Comparison of ENCODE assay signal across 9 cellular contexts in the genomic region with DNA sequence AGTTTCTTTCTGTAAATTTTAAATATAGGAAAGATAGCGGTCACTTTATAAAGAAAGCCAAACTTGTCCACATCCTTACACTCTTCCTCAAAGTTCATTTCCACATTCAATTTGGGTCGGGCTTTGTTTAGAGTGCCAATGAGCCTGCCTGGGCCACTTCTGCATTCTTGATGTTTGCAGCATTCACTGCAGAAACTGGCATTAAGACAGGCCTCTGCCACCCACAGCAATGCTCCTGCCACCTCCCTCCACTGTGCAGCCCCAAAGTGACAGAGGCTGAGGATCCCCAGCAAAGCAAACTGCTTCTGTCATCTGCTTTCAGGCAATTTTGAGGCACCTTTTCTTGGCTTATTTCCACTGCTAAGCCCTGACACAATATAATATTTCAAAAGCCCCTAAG.
A peak's percentile ranks its signal among the peaks of the same experiment; 100 is the strongest.
DNase-seq lines count a peak whose midpoint lies in the region; ATAC-seq and TF ChIP-seq lines count a peak whose summit lies in the region.
"Had no signal": no experiment of that assay in that cellular context is flagged by ENCODE, and none has a peak within 500 bp of the region (broad histone marks: within the 10 kb centered on the region; RNA-seq: fewer than 3 reads in every experiment).

No MANE protein-coding gene starts in this region.

- no peaks in the 10 kb centered on the region for H3K9me3 ChIP-seq in trophoblast cell (ENCODE audit: insufficient read depth, low read depth, low read length)

- no peak for TF ChIP-seq CTCF in HL-60 (IDR thresholded peaks at IDR 0.05; ENCODE audit: insufficient read depth, low read length)

- H4K91ac ChIP-seq in trophoblast cell (ENCODE audit: low read depth, low read length), result no peak overlapping the region

- no peak overlapping the region for H3K4me2 ChIP-seq in trophoblast cell (ENCODE audit: low read length)

- H3K4me1 Mint-ChIP-seq in activated naive CD4-positive, alpha-beta T cell treated with anti-CD3 and anti-CD28 coated beads, Interleukin-2, amount 10 ng/mL, durations not matched to agents 7 days and 5 days, result peaks cover 37% of the 10 kb centered on the region
- peaks cover 59% of the 10 kb centered on the region for H3K4me1 Mint-ChIP-seq in stimulated activated effector memory CD8-positive, alpha-beta T cell treated with anti-CD3 and anti-CD28 coated beads, Interleukin-12 subunit alpha, Interleukin-12 subunit beta, amount 100 ng/mL, for 72 hours

- no peak overlapping the region for H4K8ac ChIP-seq in trophoblast cell (ENCODE audit: low read depth, low read length)

- peaks cover 20% of the 10 kb centered on the region for H3K79me1 ChIP-seq in trophoblast cell (ENCODE audit: low read length)

- CTCF ChIA-PET in activated naive CD4-positive, alpha-beta T cell treated with anti-CD3 and anti-CD28 coated beads, Interleukin-2, amount 10 ng/mL, durations not matched to agents 7 days and 5 days (lab: Charles Lee), result interaction anchor here (0.9 to 3.0 kb wide), 8 partner anchors 11 to 223 kb away, joined by 3 to 18 read pairs (median 4); no protein-coding TSS in a partner anchor

- H3K18ac ChIP-seq in trophoblast cell (ENCODE audit: low read length), result no peak overlapping the region

- H2BK5ac ChIP-seq in trophoblast cell (ENCODE audit: low read depth, low read length, poor library complexity), result no peak overlapping the region

- H2AFZ ChIP-seq in trophoblast cell (ENCODE audit: insufficient read depth, low read length, poor library complexity), result no peak overlapping the region

- WGBS in trophoblast cell (ENCODE audit: extremely low coverage, insufficient coverage, insufficient read length), result no CpG with 5 or more reads among the region's 2 CpGs

- H3K36me3 ChIP-seq in trophoblast cell (ENCODE audit: control insufficient read depth in 1 of 2, insufficient read depth in 2 of 2, low read length in 2 of 2), result no peaks in the 10 kb centered on the region

- peak; percentile 16 to 28 for DNase-seq in activated CD4-positive, alpha-beta T cell treated with anti-CD3 and anti-CD28 coated beads for 4 hours
- no peak for DNase-seq in activated CD4-positive, alpha-beta T cell treated with anti-CD3 and anti-CD28 coated beads for 1 hour
- DNase-seq in HL-60 (ENCODE audit: low read depth in 1 of 2, low spot score in 1 of 2), result peak; percentile 62 to 88
- DNase-seq in activated naive CD4-positive, alpha-beta T cell treated with anti-CD3 and anti-CD28 coated beads, Interleukin-2, amount 10 ng/mL, durations not matched to agents 7 days and 5 days, result peak; percentile 28
- DNase-seq in stimulated activated effector memory CD8-positive, alpha-beta T cell treated with anti-CD3 and anti-CD28 coated beads, Interleukin-12 subunit alpha, Interleukin-12 subunit beta, amount 100 ng/mL, for 72 hours (ENCODE audit: low spot score in 2 of 2), result no peak
- DNase-seq in trophoblast cell, result no peak
- DNase-seq in DMS114 treated with DMSO at 0.1 percent for 48 hours (lab: John Stamatoyannopoulos, UW; ENCODE audit: unreplicated experiment), result no peak
- no peak for DNase-seq in NCI-H2196 treated with DMSO at 0.1 percent for 48 hours (lab: John Stamatoyannopoulos, UW; ENCODE audit: unreplicated experiment)
- DNase-seq: nephron progenitor cell had no signal

- no peaks in the 10 kb centered on the region for H3K36me3 Mint-ChIP-seq in activated naive CD4-positive, alpha-beta T cell treated with anti-CD3 and anti-CD28 coated beads, Interleukin-2, amount 10 ng/mL, durations not matched to agents 7 days and 5 days
- peaks cover 10% of the 10 kb centered on the region for H3K36me3 Mint-ChIP-seq in stimulated activated effector memory CD8-positive, alpha-beta T cell treated with anti-CD3 and anti-CD28 coated beads, Interleukin-12 subunit alpha, Interleukin-12 subunit beta, amount 100 ng/mL, for 72 hours

- H3K4ac ChIP-seq in trophoblast cell (ENCODE audit: low read depth, low read length), result no peak overlapping the region

- H3K9ac ChIP-seq in trophoblast cell (ENCODE audit: low read length), result no peak overlapping the region

- H3K4me1 ChIP-seq in trophoblast cell (ENCODE audit: control insufficient read depth in 1 of 2, insufficient read depth in 2 of 2, low read length in 2 of 2), result peaks cover 18 to 24% of the 10 kb centered on the region in 2 experiments

- peak; percentile 69 for ATAC-seq in stimulated activated effector memory CD8-positive, alpha-beta T cell treated with anti-CD3 and anti-CD28 coated beads, Interleukin-12 subunit alpha, Interleukin-12 subunit beta, amount 100 ng/mL, for 72 hours

- H3K4me3 ChIP-seq in HL-60 (replicated peaks; ENCODE audit: insufficient read depth, low read length) (no peak overlapping the region), trophoblast cell (ENCODE audit: low read depth, low read length) (no peak overlapping the region)

- H3K14ac ChIP-seq in trophoblast cell (ENCODE audit: low read length), result no peak overlapping the region

- H3K4me3 Mint-ChIP-seq in activated naive CD4-positive, alpha-beta T cell treated with anti-CD3 and anti-CD28 coated beads, Interleukin-2, amount 10 ng/mL, durations not matched to agents 7 days and 5 days, result no peak overlapping the region
- H3K4me3 Mint-ChIP-seq in stimulated activated effector memory CD8-positive, alpha-beta T cell treated with anti-CD3 and anti-CD28 coated beads, Interleukin-12 subunit alpha, Interleukin-12 subunit beta, amount 100 ng/mL, for 72 hours, result peak overlapping the region; percentile 61
- H3K4me3 Mint-ChIP-seq: nephron progenitor cell had no signal

- H3K27ac ChIP-seq in HL-60 (replicated peaks) (peak overlapping the region; percentile 80), trophoblast cell (ENCODE audit: low read depth, low read length) (no peak overlapping the region)

- H3K27me3 Mint-ChIP-seq in activated naive CD4-positive, alpha-beta T cell treated with anti-CD3 and anti-CD28 coated beads, Interleukin-2, amount 10 ng/mL, durations not matched to agents 7 days and 5 days, result no peaks in the 10 kb centered on the region

- H3K27me3 ChIP-seq in HL-60 (ENCODE audit: insufficient read depth, poor library complexity, severe bottlenecking) (no peaks in the 10 kb centered on the region), trophoblast cell (ENCODE audit: insufficient read depth, low read length) (no peaks in the 10 kb centered on the region)

- peaks cover 7% of the 10 kb centered on the region for H3K79me2 ChIP-seq in trophoblast cell (ENCODE audit: control insufficient read depth, insufficient read depth, low read length, poor library complexity)

- no peak overlapping the region for H2BK120ac ChIP-seq in trophoblast cell (ENCODE audit: insufficient read depth, low read length, poor library complexity)

- no peak overlapping the region for H3K23ac ChIP-seq in trophoblast cell (ENCODE audit: low read length)

- no peak overlapping the region for H4K12ac ChIP-seq in trophoblast cell (ENCODE audit: low read depth, low read length)

- H2AK5ac ChIP-seq in trophoblast cell (ENCODE audit: low read length), result no peak overlapping the region

- no peak overlapping the region for H2BK12ac ChIP-seq in trophoblast cell (ENCODE audit: low read length)

- peak overlapping the region; percentile 83 for H3K27ac Mint-ChIP-seq in activated naive CD4-positive, alpha-beta T cell treated with anti-CD3 and anti-CD28 coated beads, Interleukin-2, amount 10 ng/mL, durations not matched to agents 7 days and 5 days
- H3K27ac Mint-ChIP-seq in stimulated activated effector memory CD8-positive, alpha-beta T cell treated with anti-CD3 and anti-CD28 coated beads, Interleukin-12 subunit alpha, Interleukin-12 subunit beta, amount 100 ng/mL, for 72 hours, result peak overlapping the region; percentile 90
- H3K27ac Mint-ChIP-seq: nephron progenitor cell had no signal

- no peaks in the 10 kb centered on the region for H3K9me3 Mint-ChIP-seq in activated naive CD4-positive, alpha-beta T cell treated with anti-CD3 and anti-CD28 coated beads, Interleukin-2, amount 10 ng/mL, durations not matched to agents 7 days and 5 days
- no peaks in the 10 kb centered on the region for H3K9me3 Mint-ChIP-seq in stimulated activated effector memory CD8-positive, alpha-beta T cell treated with anti-CD3 and anti-CD28 coated beads, Interleukin-12 subunit alpha, Interleukin-12 subunit beta, amount 100 ng/mL, for 72 hours

Comparison
In these comparisons a context has a peak if more than half of its experiments do, and no peak if none do; other contexts are left out.
1. DNase-seq: peak in activated CD4-positive, alpha-beta T cell treated with anti-CD3 and anti-CD28 coated beads for 4 hours (2 of 2), HL-60 (2 of 2) and activated naive CD4-positive, alpha-beta T cell treated with anti-CD3 and anti-CD28 coated beads, Interleukin-2, amount 10 ng/mL, durations not matched to agents 7 days and 5 days (single experiment); none in activated CD4-positive, alpha-beta T cell treated with anti-CD3 and anti-CD28 coated beads for 1 hour (single experiment), stimulated activated effector memory CD8-positive, alpha-beta T cell treated with anti-CD3 and anti-CD28 coated beads, Interleukin-12 subunit alpha, Interleukin-12 subunit beta, amount 100 ng/mL, for 72 hours (0 of 2), trophoblast cell (0 of 2), DMS114 treated with DMSO at 0.1 percent for 48 hours (single experiment) and NCI-H2196 treated with DMSO at 0.1 percent for 48 hours (single experiment).